2 cellular contexts compared by ENCODE assay signal in genomic region chr9:12718482-12719026, GRCh38.
A peak's percentile ranks its signal among the peaks of the same experiment; 100 is the strongest.
TF ChIP-seq lines count a peak whose summit lies in the region.

No MANE protein-coding gene starts in this region.

TF ChIP-seq in IMR-90, 13 proteins besides CTCF, POLR2A, EP300 and RAD21:
- no peak for TF ChIP-seq SMC3 (IDR thresholded peaks at IDR 0.05; ENCODE audit: low read depth, low read length)
- no peak for TF ChIP-seq MAFK (IDR thresholded peaks at IDR 0.05; ENCODE audit: low read depth, low read length)
- no peak for TF ChIP-seq CHD1 (IDR thresholded peaks at IDR 0.05; ENCODE audit: low read depth, low read length)
- TF ChIP-seq MXI1 (IDR thresholded peaks at IDR 0.05; ENCODE audit: borderline replicate concordance, low read depth, low read length): no peak
- no peak for TF ChIP-seq CEBPB (IDR thresholded peaks at IDR 0.05; ENCODE audit: low read depth, low read length)
- no peak for TF ChIP-seq MAZ (IDR thresholded peaks at IDR 0.05; ENCODE audit: borderline replicate concordance, low read depth, low read length)
- no peak for TF ChIP-seq RCOR1 (IDR thresholded peaks at IDR 0.05; ENCODE audit: insufficient replicate concordance, low read length)
- TF ChIP-seq, protein P1, sequence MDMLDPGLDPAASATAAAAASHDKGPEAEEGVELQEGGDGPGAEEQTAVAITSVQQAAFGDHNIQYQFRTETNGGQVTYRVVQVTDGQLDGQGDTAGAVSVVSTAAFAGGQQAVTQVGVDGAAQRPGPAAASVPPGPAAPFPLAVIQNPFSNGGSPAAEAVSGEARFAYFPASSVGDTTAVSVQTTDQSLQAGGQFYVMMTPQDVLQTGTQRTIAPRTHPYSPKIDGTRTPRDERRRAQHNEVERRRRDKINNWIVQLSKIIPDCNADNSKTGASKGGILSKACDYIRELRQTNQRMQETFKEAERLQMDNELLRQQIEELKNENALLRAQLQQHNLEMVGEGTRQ (IDR thresholded peaks at IDR 0.05; ENCODE audit: low read depth, low read length): no peak
- TF ChIP-seq, protein P2, sequence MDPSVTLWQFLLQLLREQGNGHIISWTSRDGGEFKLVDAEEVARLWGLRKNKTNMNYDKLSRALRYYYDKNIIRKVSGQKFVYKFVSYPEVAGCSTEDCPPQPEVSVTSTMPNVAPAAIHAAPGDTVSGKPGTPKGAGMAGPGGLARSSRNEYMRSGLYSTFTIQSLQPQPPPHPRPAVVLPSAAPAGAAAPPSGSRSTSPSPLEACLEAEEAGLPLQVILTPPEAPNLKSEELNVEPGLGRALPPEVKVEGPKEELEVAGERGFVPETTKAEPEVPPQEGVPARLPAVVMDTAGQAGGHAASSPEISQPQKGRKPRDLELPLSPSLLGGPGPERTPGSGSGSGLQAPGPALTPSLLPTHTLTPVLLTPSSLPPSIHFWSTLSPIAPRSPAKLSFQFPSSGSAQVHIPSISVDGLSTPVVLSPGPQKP (IDR thresholded peaks at IDR 0.05; ENCODE audit: borderline replicate concordance, low read depth, low read length): no peak
- TF ChIP-seq FOS (IDR thresholded peaks at IDR 0.05; ENCODE audit: low read depth, low read length): no peak
- no peak for TF ChIP-seq BHLHE40 (IDR thresholded peaks at IDR 0.05; ENCODE audit: low read depth, low read length)
- no peak for TF ChIP-seq NFE2L2 (IDR thresholded peaks at IDR 0.05; ENCODE audit: low read depth, low read length)

TF ChIP-seq in WTC11, 78 proteins besides CTCF, POLR2A, EP300 and RAD21:
- no peak for TF ChIP-seq HMGA2 (CRISPR knock-in tag; IDR thresholded peaks at IDR 0.05)
- TF ChIP-seq ZNF425 (CRISPR knock-in tag; conservative IDR thresholded peaks at IDR 0.05): no peak
- no peak for TF ChIP-seq PRRX2 (CRISPR knock-in tag; IDR thresholded peaks at IDR 0.05)
- 0 out of 2 replicates have a peak, but pooled peaks have one; percentile 21 for TF ChIP-seq MAX (CRISPR knock-in tag; IDR thresholded peaks at IDR 0.05)
- TF ChIP-seq TEAD1 (CRISPR knock-in tag; IDR thresholded peaks at IDR 0.05): 0 out of 2 replicates have a peak, but pooled peaks have one; percentile 50
- TF ChIP-seq ZNF263 (CRISPR knock-in tag; IDR thresholded peaks at IDR 0.05; ENCODE audit: low read depth): no peak
TF ChIP-seq in WTC11: peak in this region for 2.
